Comparison of ENCODE assay signal across 33 cellular contexts in genomic region chr9:112475318-112475717, GRCh38.
"Had no signal": no experiment of that assay in that cellular context is flagged by ENCODE, and none has a peak within 500 bp of the region (broad histone marks: within the 10 kb centered on the region; RNA-seq: fewer than 3 reads in every experiment).

No MANE protein-coding gene starts in this region.

- H3K27ac ChIP-seq: adrenal gland, ascending aorta, body of pancreas, brain microvascular endothelial cell, breast epithelium, cardiac muscle cell had no signal

- DNase-seq: activated effector memory CD4-positive, alpha-beta T cell treated with anti-CD3 and anti-CD28 coated beads, Interleukin-2, amount 50 U/mL, for 16 hours; activated effector memory CD4-positive, alpha-beta T cell treated with Interleukin-2 at 50 U/mL for 16 hours; activated gamma-delta T cell; activated gamma-delta T cell treated with Interleukin-2 at 50 U/mL for 16 hours; activated naive CD4-positive, alpha-beta T cell; activated naive CD4-positive, alpha-beta T cell treated with anti-CD3 and anti-CD28 coated beads for 36 hours; activated naive CD4-positive, alpha-beta T cell treated with anti-CD3 and anti-CD28 coated beads, Interleukin-2, amount 10 ng/mL, durations not matched to agents 7 days and 5 days; activated naive CD4-positive, alpha-beta T cell treated with anti-CD3 and anti-CD28 coated beads, Interleukin-2, amount 50 U/mL, for 16 hours; activated naive CD4-positive, alpha-beta T cell treated with Interleukin-2 at 50 U/mL for 16 hours; activated naive CD8-positive, alpha-beta T cell treated with anti-CD3 and anti-CD28 coated beads for 36 hours; activated naive CD8-positive, alpha-beta T cell treated with anti-CD3 and anti-CD28 coated beads, Interleukin-2, amount 10 ng/mL, durations not matched to agents 7 days and 5 days; activated naive CD8-positive, alpha-beta T cell treated with anti-CD3 and anti-CD28 coated beads, Interleukin-2, amount 50 U/mL, for 24 hours; activated T-cell treated with anti-CD3 and anti-CD28 coated beads, Interleukin-2, amount 50 U/mL, for 24 hours; activated T-cell treated with anti-CD3 and anti-CD28 coated beads, Interleukin-2, amount 50 U/mL, for 4 hours; activated T-cell treated with anti-CD3 and anti-CD28 coated beads, Interleukin-2, amount 50 U/mL, for 48 hours; activated T-cell treated with anti-CD3 and anti-CD28 coated beads, Interleukin-2, amount 50 U/mL, for 72 hours; adrenal gland; amniotic stem cell; amygdala; anterior cingulate cortex; aorta; body of pancreas; brain microvascular endothelial cell; caudate nucleus; central memory CD4-positive, alpha-beta T cell; cerebellar nuclear complex had no signal

- ATAC-seq: activated naive CD4-positive, alpha-beta T cell treated with anti-CD3 and anti-CD28 coated beads, Interleukin-2, amount 50 U/mL, for 72 hours; activated naive CD8-positive, alpha-beta T cell treated with anti-CD3 and anti-CD28 coated beads, Interleukin-2, amount 50 U/mL, for 24 hours; activated T-cell treated with anti-CD3 and anti-CD28 coated beads, Interleukin-2, amount 50 U/mL, for 4 hours; activated T-cell treated with anti-CD3 and anti-CD28 coated beads, Interleukin-2, amount 50 U/mL, for 72 hours; activated T-helper 17 cell treated with anti-CD3 and anti-CD28 coated beads, Interleukin-2, amount 50 U/mL, for 72 hours; body of pancreas had no signal

- H3K4me3 ChIP-seq: adrenal gland, ascending aorta, body of pancreas, breast epithelium, cardiac muscle cell had no signal

- H3K9me3 ChIP-seq: body of pancreas had no signal

- FAIRE-seq: astrocyte, bronchial epithelial cell had no signal

- H3K4me1 ChIP-seq: adrenal gland, ascending aorta, body of pancreas, breast epithelium had no signal

- H3K27me3 ChIP-seq: adrenal gland, ascending aorta, body of pancreas, brain microvascular endothelial cell, breast epithelium, cardiac muscle cell had no signal

- H3K36me3 ChIP-seq: breast epithelium had no signal
